In the genomic region with DNA sequence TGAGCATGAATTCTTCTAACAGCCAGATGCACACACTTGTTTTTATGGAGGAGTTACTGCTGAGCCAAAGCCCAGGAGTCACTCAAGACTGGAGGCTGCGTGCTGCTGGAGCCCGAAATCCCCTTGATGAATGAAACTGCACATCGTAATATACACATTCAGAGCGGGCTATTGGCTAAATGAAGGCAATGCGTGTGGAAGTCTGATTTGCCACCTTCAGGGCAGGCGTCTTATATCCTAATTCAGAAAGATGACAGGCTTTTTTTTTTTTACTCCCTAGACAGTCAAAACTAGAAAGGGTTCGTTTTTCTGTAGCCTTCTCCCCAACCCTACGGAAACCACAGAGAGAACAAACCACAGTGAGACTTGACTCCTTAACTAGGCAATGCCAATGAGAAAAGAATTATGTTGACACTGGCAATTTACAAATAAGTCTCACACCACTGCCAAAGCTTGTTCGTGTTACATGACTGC, we compare ENCODE assay signal across 8 cellular contexts.
A peak's percentile ranks its signal among the peaks of the same experiment; 100 is the strongest.
DNase-seq lines count a peak whose midpoint lies in the region; ATAC-seq and TF ChIP-seq lines count a peak whose summit lies in the region.

No MANE protein-coding gene starts in this region.

- no peaks in the 10 kb centered on the region for H3K27me3 Mint-ChIP-seq in activated T-helper 17 cell treated with anti-CD3 and anti-CD28 coated beads, Interleukin-2, amount 50 U/mL, for 72 hours
- no peaks in the 10 kb centered on the region for H3K27me3 Mint-ChIP-seq in memory B cell

- no peak overlapping the region for H3K4me3 Mint-ChIP-seq in activated T-helper 17 cell treated with anti-CD3 and anti-CD28 coated beads, Interleukin-2, amount 50 U/mL, for 72 hours
- H3K4me3 Mint-ChIP-seq in memory B cell: peak overlapping the region; percentile 86

- no peaks in the 10 kb centered on the region for H3K9me3 Mint-ChIP-seq in activated T-helper 17 cell treated with anti-CD3 and anti-CD28 coated beads, Interleukin-2, amount 50 U/mL, for 72 hours
- peaks cover 2% of the 10 kb centered on the region for H3K9me3 Mint-ChIP-seq in memory B cell

- no peak for TF ChIP-seq CTCF in body of pancreas (IDR thresholded peaks at IDR 0.05)

- intact Hi-C loops in body of pancreas (cut with DNase I): no loop called here

- H3K36me3 Mint-ChIP-seq in activated T-helper 17 cell treated with anti-CD3 and anti-CD28 coated beads, Interleukin-2, amount 50 U/mL, for 72 hours (ENCODE audit: low read depth): peaks cover 25% of the 10 kb centered on the region
- H3K36me3 Mint-ChIP-seq in memory B cell: peaks cover 19% of the 10 kb centered on the region

- no peaks in the 10 kb centered on the region for H3K9me3 ChIP-seq in thymus (ENCODE audit: control insufficient read depth)
- H3K9me3 ChIP-seq in body of pancreas: no peaks in the 10 kb centered on the region

- no peaks in the 10 kb centered on the region for H3K4me1 ChIP-seq in thymus (ENCODE audit: control insufficient read depth, insufficient read depth, low read length)
- no peaks in the 10 kb centered on the region for H3K4me1 ChIP-seq in body of pancreas

- peak; percentile 67 for ATAC-seq in HG02870 (IDR thresholded peaks at IDR 0.05; ENCODE audit: unreplicated experiment)
- ATAC-seq in activated T-helper 17 cell treated with anti-CD3 and anti-CD28 coated beads, Interleukin-2, amount 50 U/mL, for 72 hours (replicated peaks): peak; percentile 84
- peak; percentile 57 for ATAC-seq in memory B cell (ENCODE audit: low read depth)
- no peak for ATAC-seq in body of pancreas

- H3K27ac Mint-ChIP-seq in activated T-helper 17 cell treated with anti-CD3 and anti-CD28 coated beads, Interleukin-2, amount 50 U/mL, for 72 hours: no peak overlapping the region
- H3K27ac Mint-ChIP-seq in memory B cell: no peak overlapping the region

- H3K4me1 Mint-ChIP-seq in activated T-helper 17 cell treated with anti-CD3 and anti-CD28 coated beads, Interleukin-2, amount 50 U/mL, for 72 hours: peaks cover 32% of the 10 kb centered on the region
- H3K4me1 Mint-ChIP-seq in memory B cell: peaks cover 47% of the 10 kb centered on the region

- 14% methylated on average over 9 of the region's 9 CpGs for WGBS in thymus
- WGBS in body of pancreas, 2 donors: 66 to 79% methylated on average over 9 of the region's 9 CpGs

- H3K4me3 ChIP-seq in thymus (ENCODE audit: low read length): no peak overlapping the region
- no peak overlapping the region for H3K4me3 ChIP-seq in body of pancreas

- H3K27ac ChIP-seq in thymus (ENCODE audit: low read depth) (peak overlapping the region; percentile 64), body of pancreas (peak overlapping the region in 2 of 4 donors; percentile 46 to 63)

- TF ChIP-seq POLR2A in GM18526 (IDR thresholded peaks at IDR 0.05; ENCODE audit: extremely low read depth, insufficient read length) (peak; percentile 98), body of pancreas (IDR thresholded peaks at IDR 0.05) (no peak)

- DNase-seq in OCI-M1 (lab: John Stamatoyannopoulos, UW) (peak; percentile 90), memory B cell (ENCODE audit: low spot score in 2 of 2) (peak; percentile 38 to 39), body of pancreas (no peak), NCI-H1092 treated with DMSO at 0.1 percent for 48 hours (lab: John Stamatoyannopoulos, UW) (no peak)

- no peaks in the 10 kb centered on the region for H3K36me3 ChIP-seq in thymus (ENCODE audit: control insufficient read depth, insufficient read depth)
- no peaks in the 10 kb centered on the region for H3K36me3 ChIP-seq in body of pancreas (replicated peaks in 1 of 2; ENCODE audit: insufficient read depth in 1 of 2, low read depth in 2 of 2)

- H3K27me3 ChIP-seq in thymus (ENCODE audit: control insufficient read depth, insufficient read depth) (no peaks in the 10 kb centered on the region), body of pancreas (no peaks in the 10 kb centered on the region)

Comparison
In these comparisons a context has a peak if more than half of its experiments do, and no peak if none do; other contexts are left out.
1. DNase-seq: peak in OCI-M1 (single experiment) and memory B cell (2 of 2); none in body of pancreas (0 of 4) and NCI-H1092 treated with DMSO at 0.1 percent for 48 hours (single experiment).